Comparison of ENCODE assay signal across 12 cellular contexts in genomic region chrX:111123125-111123524, GRCh38. TPM values are rescaled to one million over a fixed set of nuclear protein-coding genes. Genes with fewer than 3 reads are reported as not detected.
DNase-seq lines count a peak whose midpoint lies in the region; ATAC-seq, FAIRE-seq and TF ChIP-seq lines count a peak whose summit lies in the region.
"Had no signal": no experiment of that assay in that cellular context is flagged by ENCODE, and none has a peak within 500 bp of the region (broad histone marks: within the 10 kb centered on the region; RNA-seq: fewer than 3 reads in every experiment).

No MANE protein-coding gene starts in this region.

- no peaks in the 10 kb centered on the region for H3K4me1 ChIP-seq in mononuclear cell (ENCODE audit: insufficient read depth, low read length)
- H3K4me1 ChIP-seq: right atrium auricular region had no signal

- no peak for DNase-seq in Jurkat, Clone E6-1 (ENCODE audit: low read depth, low spot score)
- DNase-seq in D721Med (ENCODE audit: insufficient read length, low spot score) (no peak), NCI-H82 treated with DMSO at 0.1 percent for 48 hours (lab: John Stamatoyannopoulos, UW; ENCODE audit: unreplicated experiment) (no peak), LoVo (ENCODE audit: low spot score) (no peak)
- DNase-seq: activated gamma-delta T cell treated with Interleukin-2 at 50 U/mL for 16 hours, dermis blood vessel endothelial cell had no signal

- no peak for TF ChIP-seq CTCF in D721Med (IDR thresholded peaks at IDR 0.05; ENCODE audit: insufficient read depth, missing control alignments)

- no peak for FAIRE-seq in D721Med (lab: Jason Lieb, UNC)
- FAIRE-seq: TTC549 had no signal

- ATAC-seq in GM19023 (IDR thresholded peaks at IDR 0.05; ENCODE audit: unreplicated experiment) (peak; percentile 72), GM21717 (IDR thresholded peaks at IDR 0.05; ENCODE audit: unreplicated experiment) (peak; percentile 64)
- ATAC-seq: Panc1 had no signal

- H3K4me3 ChIP-seq in Jurkat, Clone E6-1 (ENCODE audit: low read length), result 0 out of 2 replicates have a peak overlapping the region, but pooled peaks have one; percentile 9
- H3K4me3 ChIP-seq in mononuclear cell (ENCODE audit: low read length), result peak overlapping the region; percentile 20
- H3K4me3 ChIP-seq: right atrium auricular region had no signal

- H3K27me3 ChIP-seq in mononuclear cell (ENCODE audit: insufficient read depth, low read length), result no peaks in the 10 kb centered on the region
- H3K27me3 ChIP-seq: right atrium auricular region had no signal

- no peaks in the 10 kb centered on the region for H3K9me3 ChIP-seq in mononuclear cell (ENCODE audit: low read depth, low read length)
- H3K9me3 ChIP-seq: right atrium auricular region had no signal

RNA-seq across cellular contexts. Expression of gene PAK3, which starts 27.1 kb away (rescaled TPM):
- not detected for polyA plus RNA-seq in Jurkat, Clone E6-1 (2012; ENCODE audit: insufficient read depth, insufficient read length)
- 0.10 TPM for total RNA-seq in mononuclear cell
